In genomic region chr2:72423766-72424165, GRCh38 we compare ENCODE assay signal across 24 cellular contexts.
"Had no signal": no experiment of that assay in that cellular context is flagged by ENCODE, and none has a peak within 500 bp of the region (broad histone marks: within the 10 kb centered on the region; RNA-seq: fewer than 3 reads in every experiment).

No MANE protein-coding gene starts in this region.

- H3K4me1 ChIP-seq: SJSA1 had no signal

- DNase-seq: IMR-90, Karpas-422, KG1, MG63, NCI-H1092, NCI-H1105 treated with DMSO at 0.1 percent for 48 hours, NCI-H1417 treated with DMSO at 0.1 percent for 48 hours, NCI-H146, NCI-H1694 treated with DMSO at 0.1 percent for 48 hours, NCI-H1930, NCI-H2081, NCI-H2107, NCI-H226, NCI-H446, NCI-H510A, NCI-H524 treated with DMSO at 0.1 percent for 48 hours, NCI-H69, NCI-H774, Right ventricle myocardium superior, RPMI8226, SIG-M5 had no signal

- H3K27ac ChIP-seq: SJSA1, SK-N-MC had no signal

- FAIRE-seq: RCC 7860 had no signal

- H3K27me3 ChIP-seq: MG63, SJSA1 had no signal

- H3K4me3 ChIP-seq: MG63, SJSA1, SK-N-MC had no signal

- H3K36me3 ChIP-seq: MG63, SJSA1 had no signal

- H3K9me3 ChIP-seq: MG63, SJSA1 had no signal
